8 cellular contexts compared by ENCODE assay signal in genomic region chr2:101151141-101151858, GRCh38. TPM values are rescaled to one million over a fixed set of nuclear protein-coding genes. Genes with fewer than 3 reads are reported as not detected.
DNase-seq lines count a peak whose midpoint lies in the region; ATAC-seq and TF ChIP-seq lines count a peak whose summit lies in the region.

TBC1D8 (minus strand) TSS chr2:101151382; CDS start chr2:101151253, 129 bp downstream.

- H3K9ac ChIP-seq in muscle layer of colon (ENCODE audit: low read length), result peak within 1 kb of the TSS; percentile 39

- peaks cover 34 to 47% (median 41%) of the 10 kb centered on the region in 4 donors for H3K4me1 ChIP-seq in esophagus muscularis mucosa
- H3K4me1 ChIP-seq in muscle layer of colon (ENCODE audit: insufficient read depth, low read length), result peaks cover 25% of the 10 kb centered on the region

- POLR2A ChIA-PET in CD4-positive, alpha-beta T cell (lab: Charles Lee), result interaction anchor here (0.9 to 2.6 kb wide), 5 partner anchors 22 to 158 kb away, joined by 3 to 15 read pairs (median 5); partner anchors contain the start of genes CNOT11 and RPL31

- intact Hi-C loops in CD4-positive, alpha-beta T cell (cut with DNase I, micrococcal nuclease), result loop anchor here in 1 of 2 experiments (2.0 to 10.0 kb wide), 2 partner anchors 102 to 586 kb away; partner anchors contain the start of genes CNOT11 and PDCL3
- intact Hi-C loops in esophagus muscularis mucosa (cut with DNase I), result loop anchor here (5.0 kb wide), 1 partner anchor 39 kb away; no protein-coding TSS in a partner anchor

- H3K27ac ChIP-seq in CD4-positive, alpha-beta T cell (ENCODE audit: low read depth, low read length), result no peak within 1 kb of the TSS
- peak within 1 kb of the TSS; percentile 82 to 86 (median 84) for H3K27ac ChIP-seq in esophagus muscularis mucosa (replicated peaks in 1 of 4)
- peak within 1 kb of the TSS; percentile 88 for H3K27ac ChIP-seq in muscle layer of colon (ENCODE audit: low read depth, low read length)

- no peaks in the 10 kb centered on the region for H3K36me3 Mint-ChIP-seq in CD4-positive, alpha-beta T cell (ENCODE audit: low read depth)

- H3K9me3 ChIP-seq in CD4-positive, alpha-beta T cell (ENCODE audit: control insufficient read depth, low read length), result no peaks in the 10 kb centered on the region
- H3K9me3 ChIP-seq in esophagus muscularis mucosa (no peaks in the 10 kb centered on the region), muscle layer of colon (ENCODE audit: low read length) (no peaks in the 10 kb centered on the region)

- TF ChIP-seq CTCF in CD4-positive, alpha-beta T cell (IDR thresholded peaks at IDR 0.05), result no peak
- TF ChIP-seq CTCF in esophagus muscularis mucosa (IDR thresholded peaks at IDR 0.05), result peak in 1 of 3 experiments; percentile 8

- no peak for TF ChIP-seq EP300 in esophagus muscularis mucosa (IDR thresholded peaks at IDR 0.05)

- H3K4me3 ChIP-seq in esophagus muscularis mucosa, result peak within 1 kb of the TSS; percentile 80 to 86 (median 80)
- H3K4me3 ChIP-seq in muscle layer of colon (ENCODE audit: low read depth in 1 of 2, low read length in 2 of 2), result peak within 1 kb of the TSS; percentile 76 to 89

- 0% methylated on average over 12 of the region's 81 CpGs for WGBS in esophagus muscularis mucosa

- no peaks in the 10 kb centered on the region for H3K9me3 Mint-ChIP-seq in CD4-positive, alpha-beta T cell

- H3K27ac Mint-ChIP-seq in CD4-positive, alpha-beta T cell, result peak within 1 kb of the TSS; percentile 26

- H3K27me3 ChIP-seq in CD4-positive, alpha-beta T cell (ENCODE audit: control insufficient read depth, insufficient read depth, low read length), result no peaks in the 10 kb centered on the region
- H3K27me3 ChIP-seq in esophagus muscularis mucosa, result no peaks in the 10 kb centered on the region
- H3K27me3 ChIP-seq in muscle layer of colon (ENCODE audit: control insufficient read depth in 1 of 2, insufficient read depth in 2 of 2, low read length in 2 of 2), result no peaks in the 10 kb centered on the region

- peak; percentile 67 for TF ChIP-seq POLR2A in esophagus muscularis mucosa (IDR thresholded peaks at IDR 0.05; ENCODE audit: low read depth)

- peak; percentile 86 for ATAC-seq in CD4-positive, alpha-beta T cell (ENCODE audit: poor library complexity)
- peak; percentile 69 for ATAC-seq in GM19452 (IDR thresholded peaks at IDR 0.05; ENCODE audit: unreplicated experiment)

- peaks cover 23% of the 10 kb centered on the region for H3K27me3 Mint-ChIP-seq in CD4-positive, alpha-beta T cell

- DNase-seq in CD4-positive, alpha-beta T cell, result peak; percentile 27 to 67 (median 44)
- DNase-seq in HPDE6-E6E7 (ENCODE audit: extremely low spot score), result peak; percentile 79
- DNase-seq in OCI-M1 (lab: John Stamatoyannopoulos, UW), result peak; percentile 59
- peak; percentile 60 for DNase-seq in activated T-helper 1 cell treated with Interleukin-2 at 50 U/mL for 16 hours (ENCODE audit: low read depth)
- no peak for DNase-seq in esophagus muscularis mucosa (ENCODE audit: extremely low spot score)
- peak; percentile 76 for DNase-seq in stimulated activated CD8-positive, alpha-beta memory T cell treated with anti-CD3 and anti-CD28 coated beads, Interleukin-4, amount 100 ng/mL, for 48 hours

- peaks cover 34% of the 10 kb centered on the region for H3K4me1 Mint-ChIP-seq in CD4-positive, alpha-beta T cell (ENCODE audit: low read depth)

- H3K4me3 Mint-ChIP-seq in CD4-positive, alpha-beta T cell, result peak within 1 kb of the TSS; percentile 89

- CTCF ChIA-PET in CD4-positive, alpha-beta T cell (lab: Charles Lee), result interaction anchor here (1.7 kb wide), 1 partner anchor 54 kb away, joined by 4 read pairs; no protein-coding TSS in a partner anchor

- H3K36me3 ChIP-seq in esophagus muscularis mucosa (no peaks in the 10 kb centered on the region), muscle layer of colon (ENCODE audit: insufficient read depth, low read length) (no peaks in the 10 kb centered on the region)

RNA-seq across cellular contexts. Expression of gene TBC1D8, which starts in this region (rescaled TPM):
- total RNA-seq in CD4-positive, alpha-beta T cell, result 1 to 10 TPM; 1.0 to 1.8 TPM
- total RNA-seq in esophagus muscularis mucosa, result 10 to 100 TPM; 16.7 to 23.4 (median 20.4) TPM

Comparison
In these comparisons a context has a peak if more than half of its experiments do, and no peak if none do; other contexts are left out.
1. RNA of gene TBC1D8 (total RNA-seq): 16.7 to 23.4 TPM in esophagus muscularis mucosa; 1.0 to 1.8 TPM in CD4-positive, alpha-beta T cell; every median in the first group is over 4 times any median in the second.